Comparison of ENCODE assay signal across 34 cellular contexts in the genomic region with DNA sequence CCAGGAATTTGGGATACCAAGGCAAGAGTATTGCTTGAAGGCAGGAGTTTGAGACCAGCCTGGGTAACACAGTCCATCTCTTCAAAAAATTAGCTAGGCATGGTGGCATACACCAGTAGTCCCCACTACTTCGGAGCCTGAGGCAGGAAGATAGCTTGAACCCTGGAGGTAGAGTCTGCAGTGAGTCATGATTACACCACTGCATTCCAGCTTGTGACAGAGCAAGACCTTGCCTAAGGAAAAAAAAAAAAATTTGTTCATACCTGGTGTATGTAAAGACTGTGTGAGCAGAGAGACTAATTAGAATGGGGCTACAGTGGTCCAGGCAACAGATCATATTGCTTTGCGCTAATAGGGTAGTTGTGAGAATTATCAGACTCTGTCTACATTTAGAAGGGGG.
"Had no signal": no experiment of that assay in that cellular context is flagged by ENCODE, and none has a peak within 500 bp of the region (broad histone marks: within the 10 kb centered on the region; RNA-seq: fewer than 3 reads in every experiment).

No MANE protein-coding gene starts in this region.

- H3K27me3 ChIP-seq: brain microvascular endothelial cell, left lung, neutrophil, ovary, upper lobe of right lung had no signal

- H3K36me3 ChIP-seq: brain microvascular endothelial cell, left lung, neutrophil, ovary, upper lobe of right lung had no signal

- H3K4me1 ChIP-seq: left lung, upper lobe of right lung had no signal

- H3K27ac ChIP-seq: brain microvascular endothelial cell, left lung, neutrophil, ovary, skin epidermis, upper lobe of right lung had no signal

- H3K4me3 Mint-ChIP-seq: activated CD4-positive, alpha-beta T cell treated with anti-CD3 and anti-CD28 coated beads, Interleukin-2, amount 10 ng/mL, durations not matched to agents 24 days and 14 days; activated CD8-positive, alpha-beta T cell treated with anti-CD3 and anti-CD28 coated beads for 36 hours; activated T-cell treated with anti-CD3 and anti-CD28 coated beads, Interleukin-2, amount 50 U/mL, for 4 hours; activated T-helper 17 cell treated with anti-CD3 and anti-CD28 coated beads, Interleukin-2, amount 50 U/mL, for 72 hours; immature natural killer cell; mesothelial cell of epicardium; naive B cell; nephron progenitor cell; stimulated activated memory B cell treated with anti-CD40 and anti-IgM and Interleukin-4, amounts not matched to agents 10 μg/mL and 1 μg/mL and 100 μg/mL, for 72 hours; stimulated activated naive CD8-positive, alpha-beta T cell treated with anti-CD3 and anti-CD28 coated beads, Interleukin-15, amount 100 ng/mL, for 72 hours had no signal

- H3K9me3 ChIP-seq: neutrophil, upper lobe of right lung had no signal

- H3K4me3 ChIP-seq: left lung, lung, ovary, skin epidermis, upper lobe of right lung had no signal

- H3K4me1 Mint-ChIP-seq: activated CD4-positive, alpha-beta T cell treated with anti-CD3 and anti-CD28 coated beads, Interleukin-2, amount 10 ng/mL, durations not matched to agents 24 days and 14 days; activated T-helper 17 cell treated with anti-CD3 and anti-CD28 coated beads, Interleukin-2, amount 50 U/mL, for 72 hours; immature natural killer cell; naive B cell; nephron progenitor cell; stimulated activated memory B cell treated with anti-CD40 and anti-IgM and Interleukin-4, amounts not matched to agents 10 μg/mL and 1 μg/mL and 100 μg/mL, for 72 hours; stimulated activated naive CD8-positive, alpha-beta T cell treated with anti-CD3 and anti-CD28 coated beads, Interleukin-15, amount 100 ng/mL, for 72 hours had no signal

- H3K36me3 Mint-ChIP-seq: mesothelial cell of epicardium; naive B cell; stimulated activated memory B cell treated with anti-CD40 and anti-IgM and Interleukin-4, amounts not matched to agents 10 μg/mL and 1 μg/mL and 100 μg/mL, for 72 hours had no signal

- ATAC-seq: activated CD8-positive, alpha-beta T cell treated with anti-CD3 and anti-CD28 coated beads for 36 hours; activated T-cell treated with anti-CD3 and anti-CD28 coated beads, Interleukin-2, amount 50 U/mL, for 4 hours; activated T-helper 17 cell treated with anti-CD3 and anti-CD28 coated beads, Interleukin-2, amount 50 U/mL, for 72 hours; esophagus mucosa; left lung; sciatic nerve; stimulated activated memory B cell treated with anti-CD40 and anti-IgM and Interleukin-4, amounts not matched to agents 10 μg/mL and 1 μg/mL and 100 μg/mL, for 72 hours; stimulated activated naive CD8-positive, alpha-beta T cell treated with anti-CD3 and anti-CD28 coated beads, Interleukin-15, amount 100 ng/mL, for 72 hours; upper lobe of right lung had no signal

- H3K27ac Mint-ChIP-seq: activated CD4-positive, alpha-beta T cell treated with anti-CD3 and anti-CD28 coated beads, Interleukin-2, amount 10 ng/mL, durations not matched to agents 24 days and 14 days; activated CD8-positive, alpha-beta T cell treated with anti-CD3 and anti-CD28 coated beads for 36 hours; activated T-helper 17 cell treated with anti-CD3 and anti-CD28 coated beads, Interleukin-2, amount 50 U/mL, for 72 hours; immature natural killer cell; mesothelial cell of epicardium; naive B cell; nephron progenitor cell; progenitor cell of endocrine pancreas; stimulated activated memory B cell treated with anti-CD40 and anti-IgM and Interleukin-4, amounts not matched to agents 10 μg/mL and 1 μg/mL and 100 μg/mL, for 72 hours; stimulated activated naive CD8-positive, alpha-beta T cell treated with anti-CD3 and anti-CD28 coated beads, Interleukin-15, amount 100 ng/mL, for 72 hours had no signal

- H3K9me3 Mint-ChIP-seq: mesothelial cell of epicardium, nephron progenitor cell had no signal

- H3K27me3 Mint-ChIP-seq: activated CD4-positive, alpha-beta T cell treated with anti-CD3 and anti-CD28 coated beads, Interleukin-2, amount 10 ng/mL, durations not matched to agents 24 days and 14 days; activated CD8-positive, alpha-beta T cell treated with anti-CD3 and anti-CD28 coated beads for 36 hours; activated T-helper 17 cell treated with anti-CD3 and anti-CD28 coated beads, Interleukin-2, amount 50 U/mL, for 72 hours; naive B cell; progenitor cell of endocrine pancreas; stimulated activated memory B cell treated with anti-CD40 and anti-IgM and Interleukin-4, amounts not matched to agents 10 μg/mL and 1 μg/mL and 100 μg/mL, for 72 hours; stimulated activated naive CD8-positive, alpha-beta T cell treated with anti-CD3 and anti-CD28 coated beads, Interleukin-15, amount 100 ng/mL, for 72 hours had no signal

- DNase-seq: activated CD4-positive, alpha-beta T cell treated with anti-CD3 and anti-CD28 coated beads, Interleukin-2, amount 10 ng/mL, durations not matched to agents 24 days and 14 days; activated CD4-positive, CD25-positive, alpha-beta regulatory T cell treated with anti-CD3 and anti-CD28 coated beads, Interleukin-2, amount 50 U/mL, for 72 hours; activated CD8-positive, alpha-beta T cell treated with anti-CD3 and anti-CD28 coated beads for 36 hours; activated gamma-delta T cell treated with Interleukin-2 at 50 U/mL for 16 hours; activated naive CD4-positive, alpha-beta T cell treated with anti-CD3 and anti-CD28 coated beads, Interleukin-2, amount 50 U/mL, for 16 hours; activated T-cell treated with anti-CD3 and anti-CD28 coated beads, Interleukin-2, amount 50 U/mL, for 4 hours; amniotic stem cell; brain microvascular endothelial cell; caudate nucleus; foreskin fibroblast; head of caudate nucleus; hippocampal formation; immature natural killer cell; kidney glomerular epithelial cell; left lung; naive B cell; nephron progenitor cell; ovary; retina; stimulated activated CD4-positive, alpha-beta T cell treated with anti-CD3 and anti-CD28 coated beads, Interleukin-12 subunit alpha, Interleukin-12 subunit beta, amount 100 ng/mL, for 4 hours; stimulated activated CD4-positive, alpha-beta T cell treated with anti-CD3 and anti-CD28 coated beads, Interleukin-4, amount 100 ng/mL, for 24 hours; stimulated activated naive CD8-positive, alpha-beta T cell treated with anti-CD3 and anti-CD28 coated beads, Interleukin-15, amount 100 ng/mL, for 72 hours; substantia nigra; T-helper 2 cell; upper lobe of right lung had no signal
